In the genomic region with DNA sequence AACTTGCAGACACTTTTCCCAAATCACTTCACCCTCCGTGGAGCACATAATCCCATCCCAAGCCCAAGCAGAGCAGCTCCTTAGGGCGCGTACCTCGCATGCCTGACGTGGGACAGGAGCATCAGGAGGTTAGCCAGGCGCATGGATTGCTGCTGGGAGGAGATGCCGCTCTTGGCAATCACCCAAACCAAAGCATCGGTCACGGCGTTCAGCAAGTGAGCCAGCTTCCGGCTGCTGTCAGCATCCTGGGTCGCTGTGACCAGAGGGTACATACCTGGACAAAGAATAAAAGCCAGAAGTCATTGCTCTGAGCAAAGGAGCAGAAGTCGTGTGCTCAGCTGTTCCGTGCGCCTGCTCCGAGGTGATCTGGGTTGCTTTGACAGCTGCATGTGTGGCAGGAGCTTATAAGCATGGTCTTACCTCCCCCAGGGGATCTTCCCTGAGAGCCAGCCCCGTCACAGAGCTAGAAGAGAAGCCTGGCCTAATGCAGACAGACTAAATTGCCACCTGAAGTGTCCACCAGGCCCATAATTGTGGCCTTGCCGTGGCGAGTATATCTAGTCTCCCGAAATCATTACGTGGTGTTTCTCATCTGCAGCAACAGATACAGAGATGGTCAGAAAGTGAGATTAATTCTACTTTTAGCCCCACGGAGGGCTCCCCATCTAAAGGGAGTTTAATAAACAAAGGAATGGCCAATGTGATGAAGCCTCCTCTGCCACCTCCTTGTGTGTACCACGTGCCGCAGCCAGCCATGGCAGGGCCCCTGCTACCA, we compare ENCODE assay signal across 11 cellular contexts. TPM values are rescaled to one million over a fixed set of nuclear protein-coding genes. Genes with fewer than 3 reads are reported as not detected.
A peak's percentile ranks its signal among the peaks of the same experiment; 100 is the strongest.
DNase-seq lines count a peak whose midpoint lies in the region; ATAC-seq and TF ChIP-seq lines count a peak whose summit lies in the region.
"Had no signal": no experiment of that assay in that cellular context is flagged by ENCODE, and none has a peak within 500 bp of the region (broad histone marks: within the 10 kb centered on the region; RNA-seq: fewer than 3 reads in every experiment).

No MANE protein-coding gene starts in this region.

- H3K9me2 ChIP-seq in Karpas-422 (replicated peaks; ENCODE audit: insufficient read depth, low read length): no peaks in the 10 kb centered on the region

- peak overlapping the region; percentile 90 for H3K4me2 ChIP-seq in Karpas-422 (ENCODE audit: low read depth, low read length, poor library complexity, severe bottlenecking)
- H3K4me2 ChIP-seq: hepatocyte had no signal

- ATAC-seq in body of pancreas: peak; percentile 13
- ATAC-seq in activated naive CD8-positive, alpha-beta T cell treated with anti-CD3 and anti-CD28 coated beads, Interleukin-2, amount 50 U/mL, for 24 hours: no peak

- H3K4me3 Mint-ChIP-seq in activated naive CD8-positive, alpha-beta T cell treated with anti-CD3 and anti-CD28 coated beads, Interleukin-2, amount 50 U/mL, for 24 hours: no peak overlapping the region

- TF ChIP-seq CTCF in body of pancreas (IDR thresholded peaks at IDR 0.05) (no peak), esophagus muscularis mucosa (IDR thresholded peaks at IDR 0.05) (no peak)

- 52 to 64% methylated on average over 18 to 24 of the region's 24 CpGs for WGBS in body of pancreas, 2 donors
- 73% methylated on average over 17 of the region's 24 CpGs for WGBS in esophagus muscularis mucosa

- peak; percentile 20 to 36 for DNase-seq in NCI-H187 (lab: John Stamatoyannopoulos, UW)
- DNase-seq in NCI-H187 treated with DMSO at 0.1 percent for 48 hours (lab: John Stamatoyannopoulos, UW): no peak
- peak; percentile 96 for DNase-seq in Karpas-422
- peak in 3 of 4 donors; percentile 17 to 42 (median 33) for DNase-seq in body of pancreas
- DNase-seq in smooth muscle cell of the brain vasculature (ENCODE audit: low read depth, low spot score): peak; percentile 57
- DNase-seq in posterior cingulate gyrus: no peak
- no peak for DNase-seq in esophagus muscularis mucosa (ENCODE audit: extremely low spot score)
- no peak for DNase-seq in activated naive CD8-positive, alpha-beta T cell treated with anti-CD3 and anti-CD28 coated beads, Interleukin-2, amount 50 U/mL, for 24 hours
- DNase-seq: stimulated activated CD4-positive, alpha-beta T cell treated with anti-CD3 and anti-CD28 coated beads, Interleukin-4, amount 100 ng/mL, for 4 hours had no signal

- H3K79me2 ChIP-seq in Karpas-422 (ENCODE audit: low read length): peaks cover 52% of the 10 kb centered on the region
- H3K79me2 ChIP-seq: hepatocyte had no signal

- H3K9ac ChIP-seq in Karpas-422 (ENCODE audit: low read length): peak overlapping the region; percentile 89

- TF ChIP-seq POLR2A in body of pancreas (IDR thresholded peaks at IDR 0.05) (no peak), esophagus muscularis mucosa (IDR thresholded peaks at IDR 0.05; ENCODE audit: low read depth) (no peak)

- H3K4me3 ChIP-seq in Karpas-422 (ENCODE audit: low read length): peak overlapping the region; percentile 82
- H3K4me3 ChIP-seq in body of pancreas: no peak overlapping the region
- H3K4me3 ChIP-seq in esophagus muscularis mucosa: no peak overlapping the region
- H3K4me3 ChIP-seq: hepatocyte had no signal

- H3K27me3 ChIP-seq in Karpas-422 (ENCODE audit: low read length) (no peaks in the 10 kb centered on the region), body of pancreas (no peaks in the 10 kb centered on the region), esophagus muscularis mucosa (peaks cover 0 to 2% (median under 1%) of the 10 kb centered on the region in 4 donors)
- H3K27me3 ChIP-seq: hepatocyte had no signal

- no peak overlapping the region for H2AFZ ChIP-seq in Karpas-422 (ENCODE audit: low read length)
- H2AFZ ChIP-seq: hepatocyte had no signal

- no peaks in the 10 kb centered on the region for H3K27me3 Mint-ChIP-seq in activated naive CD8-positive, alpha-beta T cell treated with anti-CD3 and anti-CD28 coated beads, Interleukin-2, amount 50 U/mL, for 24 hours

- TF ChIP-seq EP300 in esophagus muscularis mucosa (IDR thresholded peaks at IDR 0.05): no peak

- peaks cover 4% of the 10 kb centered on the region; the same call in 1 of the 2 replicates for H4K20me1 ChIP-seq in Karpas-422 (ENCODE audit: insufficient read depth, low read depth, low read length)

- peaks cover 43% of the 10 kb centered on the region for H3K4me1 Mint-ChIP-seq in activated naive CD8-positive, alpha-beta T cell treated with anti-CD3 and anti-CD28 coated beads, Interleukin-2, amount 50 U/mL, for 24 hours

- H3K4me1 ChIP-seq in Karpas-422 (ENCODE audit: low read length): peaks cover 76% of the 10 kb centered on the region
- H3K4me1 ChIP-seq in body of pancreas: no peaks in the 10 kb centered on the region
- H3K4me1 ChIP-seq in esophagus muscularis mucosa: peaks cover 0 to 4% (median 0%) of the 10 kb centered on the region in 4 donors

- H3K36me3 ChIP-seq in Karpas-422 (ENCODE audit: insufficient read depth, low read length) (peaks cover 20% of the 10 kb centered on the region), body of pancreas (replicated peaks in 1 of 2; ENCODE audit: insufficient read depth in 1 of 2, low read depth in 2 of 2) (no peaks in the 10 kb centered on the region), esophagus muscularis mucosa (peaks cover 0 to 25% (median 6%) of the 10 kb centered on the region in 4 donors)

- H3K9me3 Mint-ChIP-seq in activated naive CD8-positive, alpha-beta T cell treated with anti-CD3 and anti-CD28 coated beads, Interleukin-2, amount 50 U/mL, for 24 hours: no peaks in the 10 kb centered on the region

- intact Hi-C loops in body of pancreas (cut with DNase I) (no loop called here), posterior cingulate gyrus (cut with DNase I) (no loop called here), esophagus muscularis mucosa (cut with DNase I) (no loop called here)

- H3K9me3 ChIP-seq in Karpas-422 (ENCODE audit: low read length) (no peaks in the 10 kb centered on the region), body of pancreas (no peaks in the 10 kb centered on the region), esophagus muscularis mucosa (no peaks in the 10 kb centered on the region)

- no peak overlapping the region for H3K27ac Mint-ChIP-seq in activated naive CD8-positive, alpha-beta T cell treated with anti-CD3 and anti-CD28 coated beads, Interleukin-2, amount 50 U/mL, for 24 hours

- H3K36me3 Mint-ChIP-seq in activated naive CD8-positive, alpha-beta T cell treated with anti-CD3 and anti-CD28 coated beads, Interleukin-2, amount 50 U/mL, for 24 hours (ENCODE audit: low read depth): peaks cover 9% of the 10 kb centered on the region

- H3K27ac ChIP-seq in Karpas-422 (ENCODE audit: low read length) (peak overlapping the region; percentile 98), body of pancreas (no peak overlapping the region), esophagus muscularis mucosa (replicated peaks in 1 of 4) (no peak overlapping the region)
- H3K27ac ChIP-seq: hepatocyte, HL-60 had no signal

RNA-seq across cellular contexts. Expression of a gene that starts 59.1 kb away (rescaled TPM):
- total RNA-seq in Karpas-422 (2014; rRNA removed; shearing (Covaris generic); ENCODE audit: low replicate concordance): 87.8 and 101 TPM in 2 replicates
- total RNA-seq in body of pancreas (not detected), esophagus muscularis mucosa (under 1 TPM in 3 of 4 donors, not detected in 1; 0.29 to 0.83 (median 0.42) TPM)

Comparison
In these comparisons a context has a peak if more than half of its experiments do, and no peak if none do; other contexts are left out.
1. DNase-seq: peak in NCI-H187 (2 of 2), Karpas-422 (single experiment), body of pancreas (3 of 4) and smooth muscle cell of the brain vasculature (single experiment); none in NCI-H187 treated with DMSO at 0.1 percent for 48 hours (single experiment), posterior cingulate gyrus (0 of 10), esophagus muscularis mucosa (single experiment) and activated naive CD8-positive, alpha-beta T cell treated with anti-CD3 and anti-CD28 coated beads, Interleukin-2, amount 50 U/mL, for 24 hours (single experiment).
2. RNA of a gene that starts 59.1 kb away (total RNA-seq): 87.8 to 101 TPM in Karpas-422; 0.29 to 0.83 TPM in esophagus muscularis mucosa and not detected in body of pancreas; every median in the first group is over 10 times any median in the second.